1 cellular context compared by ENCODE assay signal in the genomic region with DNA sequence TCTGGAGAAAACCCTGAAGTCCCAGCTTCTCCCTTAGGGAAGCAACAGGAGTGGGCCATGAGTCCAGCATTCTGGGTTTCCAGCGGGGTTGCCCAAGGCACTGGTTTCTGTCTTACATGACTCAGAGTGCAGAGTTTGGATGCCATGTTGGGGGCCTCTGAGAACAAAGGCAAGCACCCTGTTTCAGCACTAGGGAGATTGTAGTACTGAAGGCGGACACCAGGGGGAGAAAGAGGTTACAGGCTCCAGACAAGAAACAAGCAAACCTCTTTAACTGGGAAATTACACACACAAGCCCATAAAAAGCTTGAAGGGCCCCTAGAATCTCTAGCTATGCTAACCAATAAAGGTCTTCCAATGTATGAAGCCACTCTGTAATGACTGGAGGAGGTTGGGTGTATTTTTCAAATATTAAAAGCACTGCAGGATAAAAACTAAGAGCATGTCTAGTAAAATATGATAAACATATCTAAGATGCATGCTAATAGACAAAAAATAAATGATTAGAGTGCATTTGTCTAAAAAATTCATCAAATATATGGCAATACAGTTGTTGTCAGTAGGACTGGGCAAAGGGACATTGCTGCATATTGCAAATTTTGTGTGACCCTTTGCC.
TF ChIP-seq lines count a peak whose summit lies in the region.

No MANE protein-coding gene starts in this region.

TF ChIP-seq in GM12878, 131 proteins besides CTCF, POLR2A, EP300 and RAD21:
- no peak for TF ChIP-seq ZNF207 (IDR thresholded peaks at IDR 0.05; ENCODE audit: borderline replicate concordance)
- no peak for TF ChIP-seq POLR2AphosphoS2 (IDR thresholded peaks at IDR 0.05; ENCODE audit: low read depth, low read length)
- TF ChIP-seq MEF2B (IDR thresholded peaks at IDR 0.05; ENCODE audit: partially characterized antibody, poor library complexity, severe bottlenecking), result no peak
- TF ChIP-seq YY1 (IDR thresholded peaks at IDR 0.05; ENCODE audit: low read depth, low read length), result peak; percentile 76; the same call in 1 of the 2 replicates
- peak; percentile 73; the same call in 1 of the 2 replicates for TF ChIP-seq SMC3 (IDR thresholded peaks at IDR 0.05; ENCODE audit: borderline replicate concordance, low read length)
- TF ChIP-seq SP1 (IDR thresholded peaks at IDR 0.05; ENCODE audit: low read depth, low read length), result no peak
- no peak for TF ChIP-seq RB1 (IDR thresholded peaks at IDR 0.05; ENCODE audit: borderline replicate concordance)
- TF ChIP-seq HDAC2 (IDR thresholded peaks at IDR 0.05), result no peak
- no peak for TF ChIP-seq SUZ12 (IDR thresholded peaks at IDR 0.05; ENCODE audit: unreplicated experiment)
- TF ChIP-seq HSF1 (IDR thresholded peaks at IDR 0.05; ENCODE audit: low read depth, low read length), result no peak
- TF ChIP-seq CBFB (IDR thresholded peaks at IDR 0.05; ENCODE audit: low read depth), result no peak
